ENCODE assay signal across 1 cellular context in the genomic region with DNA sequence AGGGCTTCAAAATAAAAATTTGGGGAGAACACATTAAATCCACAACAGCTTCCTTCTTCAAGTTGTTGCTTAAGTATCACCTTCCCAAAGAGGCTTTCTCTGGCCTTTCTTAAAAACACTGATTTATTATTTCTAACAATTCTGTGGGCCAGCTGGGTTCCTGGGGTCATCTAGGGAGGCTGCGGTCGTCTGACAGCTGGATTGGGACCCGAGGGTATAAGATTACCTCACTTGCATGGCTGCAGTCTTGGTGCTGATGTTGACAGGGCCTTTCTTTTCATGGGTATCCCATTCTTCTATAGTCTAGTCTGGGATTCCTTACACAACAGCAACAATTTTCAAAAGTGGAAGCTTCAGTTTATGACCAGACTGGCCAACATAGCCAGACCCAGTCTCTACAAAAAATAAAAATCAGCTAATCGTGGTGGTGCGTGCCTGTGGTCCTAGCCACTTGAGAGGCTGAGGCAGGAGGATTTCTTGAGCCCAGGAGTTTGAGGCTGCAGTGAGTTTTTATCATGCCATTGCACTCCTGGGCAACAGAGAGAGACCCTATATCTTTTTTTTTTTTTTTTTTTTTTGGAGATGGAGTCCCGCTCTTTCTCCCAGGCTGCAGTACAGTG.
TF ChIP-seq lines count a peak whose summit lies in the region.

No MANE protein-coding gene starts in this region.

TF ChIP-seq in K562, 482 proteins besides CTCF, POLR2A, EP300 and RAD21:
- TF ChIP-seq MCM2 (IDR thresholded peaks at IDR 0.05; ENCODE audit: low read depth) = no peak
- TF ChIP-seq ZNF134 (CRISPR knock-in tag; conservative IDR thresholded peaks at IDR 0.05) = no peak
- no peak for TF ChIP-seq NUFIP1 (IDR thresholded peaks at IDR 0.05; ENCODE audit: partially characterized antibody)
- TF ChIP-seq, protein P1, sequence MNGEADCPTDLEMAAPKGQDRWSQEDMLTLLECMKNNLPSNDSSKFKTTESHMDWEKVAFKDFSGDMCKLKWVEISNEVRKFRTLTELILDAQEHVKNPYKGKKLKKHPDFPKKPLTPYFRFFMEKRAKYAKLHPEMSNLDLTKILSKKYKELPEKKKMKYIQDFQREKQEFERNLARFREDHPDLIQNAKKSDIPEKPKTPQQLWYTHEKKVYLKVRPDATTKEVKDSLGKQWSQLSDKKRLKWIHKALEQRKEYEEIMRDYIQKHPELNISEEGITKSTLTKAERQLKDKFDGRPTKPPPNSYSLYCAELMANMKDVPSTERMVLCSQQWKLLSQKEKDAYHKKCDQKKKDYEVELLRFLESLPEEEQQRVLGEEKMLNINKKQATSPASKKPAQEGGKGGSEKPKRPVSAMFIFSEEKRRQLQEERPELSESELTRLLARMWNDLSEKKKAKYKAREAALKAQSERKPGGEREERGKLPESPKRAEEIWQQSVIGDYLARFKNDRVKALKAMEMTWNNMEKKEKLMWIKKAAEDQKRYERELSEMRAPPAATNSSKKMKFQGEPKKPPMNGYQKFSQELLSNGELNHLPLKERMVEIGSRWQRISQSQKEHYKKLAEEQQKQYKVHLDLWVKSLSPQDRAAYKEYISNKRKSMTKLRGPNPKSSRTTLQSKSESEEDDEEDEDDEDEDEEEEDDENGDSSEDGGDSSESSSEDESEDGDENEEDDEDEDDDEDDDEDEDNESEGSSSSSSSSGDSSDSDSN (IDR thresholded peaks at IDR 0.05; ENCODE audit: borderline replicate concordance in 1 of 2, low read depth in 2 of 2, low read length in 2 of 2) = no peak
- TF ChIP-seq, protein P2, sequence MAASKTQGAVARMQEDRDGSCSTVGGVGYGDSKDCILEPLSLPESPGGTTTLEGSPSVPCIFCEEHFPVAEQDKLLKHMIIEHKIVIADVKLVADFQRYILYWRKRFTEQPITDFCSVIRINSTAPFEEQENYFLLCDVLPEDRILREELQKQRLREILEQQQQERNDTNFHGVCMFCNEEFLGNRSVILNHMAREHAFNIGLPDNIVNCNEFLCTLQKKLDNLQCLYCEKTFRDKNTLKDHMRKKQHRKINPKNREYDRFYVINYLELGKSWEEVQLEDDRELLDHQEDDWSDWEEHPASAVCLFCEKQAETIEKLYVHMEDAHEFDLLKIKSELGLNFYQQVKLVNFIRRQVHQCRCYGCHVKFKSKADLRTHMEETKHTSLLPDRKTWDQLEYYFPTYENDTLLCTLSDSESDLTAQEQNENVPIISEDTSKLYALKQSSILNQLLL (CRISPR knock-in tag; IDR thresholded peaks at IDR 0.05; ENCODE audit: borderline replicate concordance) = no peak
- TF ChIP-seq NCOA6 (IDR thresholded peaks at IDR 0.05) = no peak
- no peak for TF ChIP-seq ZNF239 (CRISPR knock-in tag; IDR thresholded peaks at IDR 0.05)
- TF ChIP-seq TFAM (CRISPR knock-in tag; conservative IDR thresholded peaks at IDR 0.05) = no peak
- no peak for TF ChIP-seq LARP7 (IDR thresholded peaks at IDR 0.05)
- TF ChIP-seq SUPT5H (IDR thresholded peaks at IDR 0.05) = no peak
- TF ChIP-seq SRSF3 (IDR thresholded peaks at IDR 0.05; ENCODE audit: insufficient read depth, low read length) = no peak
- no peak for TF ChIP-seq SAFB2 (IDR thresholded peaks at IDR 0.05; ENCODE audit: borderline replicate concordance, low read depth, low read length, severe bottlenecking)
- no peak for TF ChIP-seq ZNF408 (CRISPR knock-in tag; IDR thresholded peaks at IDR 0.05; ENCODE audit: low read depth)
